In genomic region chr19:53945441-53945840, GRCh38 we compare ENCODE assay signal across 14 cellular contexts. TPM values are rescaled to one million over a fixed set of nuclear protein-coding genes. Genes with fewer than 3 reads are reported as not detected.
DNase-seq lines count a peak whose midpoint lies in the region; ATAC-seq and TF ChIP-seq lines count a peak whose summit lies in the region.
"Had no signal": no experiment of that assay in that cellular context is flagged by ENCODE, and none has a peak within 500 bp of the region (broad histone marks: within the 10 kb centered on the region; RNA-seq: fewer than 3 reads in every experiment).

No MANE protein-coding gene starts in this region.

- intact Hi-C loops in IMR-90 (cut with micrococcal nuclease) = no loop called here

- H3K56ac ChIP-seq in IMR-90 (ENCODE audit: extremely low read depth, insufficient read depth, low read length) = no peak overlapping the region

- H2BK5ac ChIP-seq in IMR-90 (ENCODE audit: low read depth, low read length, poor library complexity, severe bottlenecking) = no peak overlapping the region

- H3F3A ChIP-seq in SK-N-SH (replicated peaks; ENCODE audit: insufficient read depth) = peaks cover 13% of the 10 kb centered on the region

- no peaks in the 10 kb centered on the region for H3K79me1 ChIP-seq in IMR-90 (ENCODE audit: low read depth in 1 of 2, low read length in 2 of 2)

- ATAC-seq in IMR-90 (ENCODE audit: low read depth) = no peak
- ATAC-seq: activated T-cell treated with anti-CD3 and anti-CD28 coated beads, Interleukin-2, amount 50 U/mL, for 72 hours; esophagus mucosa had no signal

- H2BK120ac ChIP-seq in IMR-90 (ENCODE audit: low read depth, low read length) = no peak overlapping the region

- H3K9me1 ChIP-seq in IMR-90 (ENCODE audit: insufficient read depth, low read length) = no peaks in the 10 kb centered on the region; the same call in 1 of the 2 replicates

- H3K18ac ChIP-seq in IMR-90 (ENCODE audit: low read depth, low read length) = no peak overlapping the region

- no peaks in the 10 kb centered on the region for H3K79me2 ChIP-seq in SK-N-SH (ENCODE audit: insufficient read depth)

- no peaks in the 10 kb centered on the region for H3K4me1 ChIP-seq in IMR-90 (ENCODE audit: control insufficient read depth, insufficient read depth, low read length)
- no peaks in the 10 kb centered on the region; a peak in 2 of 4 replicates for H3K4me1 ChIP-seq in SK-N-SH (ENCODE audit: control insufficient read depth in 1 of 2, insufficient read depth in 2 of 2, low read depth in 1 of 2, low read length in 1 of 2)

- no peak overlapping the region for H3K27ac Mint-ChIP-seq in activated T-cell treated with anti-CD3 and anti-CD28 coated beads, Interleukin-2, amount 50 U/mL, for 24 hours
- H3K27ac Mint-ChIP-seq: activated T-cell treated with anti-CD3 and anti-CD28 coated beads, Interleukin-2, amount 50 U/mL, for 72 hours; stimulated activated naive CD8-positive, alpha-beta T cell treated with anti-CD3 and anti-CD28 coated beads, Interleukin-15, Interleukin-2, amounts not matched to agents 100 ng/mL and 50 ng/mL, for 24 hours had no signal

- BruUV-seq in IMR-90 (replicated peaks; lab: Mats Ljungman, UMichigan) = no TSS peak

- H4K8ac ChIP-seq in IMR-90 (ENCODE audit: low read depth in 2 of 2, low read length in 2 of 2) = no peak overlapping the region

- no peak overlapping the region for H3K14ac ChIP-seq in IMR-90 (replicated peaks; ENCODE audit: low read depth, low read length)

- H2AFZ ChIP-seq in IMR-90 (replicated peaks; ENCODE audit: low read length, poor library complexity) (no peak overlapping the region), SK-N-SH (ENCODE audit: low read depth) (peak overlapping the region; percentile 98)

- no peaks in the 10 kb centered on the region for H3K9me3 Mint-ChIP-seq in activated T-cell treated with anti-CD3 and anti-CD28 coated beads, Interleukin-2, amount 50 U/mL, for 24 hours
- H3K9me3 Mint-ChIP-seq: activated T-cell treated with anti-CD3 and anti-CD28 coated beads, Interleukin-2, amount 50 U/mL, for 72 hours; stimulated activated naive CD8-positive, alpha-beta T cell treated with anti-CD3 and anti-CD28 coated beads, Interleukin-15, Interleukin-2, amounts not matched to agents 100 ng/mL and 50 ng/mL, for 24 hours had no signal

- H2AK5ac ChIP-seq in IMR-90 (ENCODE audit: low read depth, low read length) = no peak overlapping the region

- no peak overlapping the region for H2AK9ac ChIP-seq in IMR-90 (replicated peaks; ENCODE audit: low read depth, low read length, poor library complexity)

- H3K4me2 ChIP-seq in IMR-90 (ENCODE audit: low read depth, low read length) = no peak overlapping the region
- H3K4me2 ChIP-seq in SK-N-SH = peak overlapping the region; percentile 75

- no peaks in the 10 kb centered on the region for H3K4me1 Mint-ChIP-seq in activated T-cell treated with anti-CD3 and anti-CD28 coated beads, Interleukin-2, amount 50 U/mL, for 24 hours (ENCODE audit: low read depth)

- H3K4me3 Mint-ChIP-seq in activated T-cell treated with anti-CD3 and anti-CD28 coated beads, Interleukin-2, amount 50 U/mL, for 24 hours = no peak overlapping the region
- H3K4me3 Mint-ChIP-seq: activated T-cell treated with anti-CD3 and anti-CD28 coated beads, Interleukin-2, amount 50 U/mL, for 72 hours; stimulated activated naive CD8-positive, alpha-beta T cell treated with anti-CD3 and anti-CD28 coated beads, Interleukin-15, Interleukin-2, amounts not matched to agents 100 ng/mL and 50 ng/mL, for 24 hours had no signal

- H4K20me1 ChIP-seq in IMR-90 (ENCODE audit: insufficient read depth, low read length) = no peaks in the 10 kb centered on the region
- no peaks in the 10 kb centered on the region for H4K20me1 ChIP-seq in SK-N-SH (ENCODE audit: insufficient read depth)

- TF ChIP-seq EP300 in SK-N-SH (IDR thresholded peaks at IDR 0.05; ENCODE audit: borderline replicate concordance in 1 of 2, low read depth in 1 of 2, low read length in 1 of 2) = no peak

- TF ChIP-seq POLR2A in IMR-90 (IDR thresholded peaks at IDR 0.05; ENCODE audit: low read depth, low read length) = no peak

- H3K9ac ChIP-seq in IMR-90 (ENCODE audit: low read depth, low read length) (no peak overlapping the region), SK-N-SH (peak overlapping the region; percentile 18; the same call in 1 of the 2 replicates)

- CTCF ChIA-PET in IMR-90 (lab: Yijun Ruan, JAX) (no interaction called here), SK-N-SH (lab: Yijun Ruan, JAX) (interaction anchor here (0.6 to 1.2 kb wide), 4 partner anchors 26 to 78 kb away, joined by 3 read pairs; no protein-coding TSS in a partner anchor)

- in situ Hi-C loops in IMR-90 (cut with MboI; ENCODE audit: low sequenced_read_pairs) (no loop called here), GM13977 (cut with MboI; ENCODE audit: low pct_unique_long_range_greater_than_20kb, low sequenced_read_pairs, unreplicated experiment) (no loop called here)

- H3K27ac ChIP-seq in IMR-90 (ENCODE audit: insufficient read depth, low read length) (no peak overlapping the region), SK-N-SH (ENCODE audit: low read depth in 2 of 2, low read length in 1 of 2) (peak overlapping the region; percentile 43 to 55; a peak in 2 of 4 replicates)

- H3K9me3 ChIP-seq in IMR-90 (ENCODE audit: control insufficient read depth, insufficient read depth, low read length) = peaks cover 4% of the 10 kb centered on the region; the same call in 1 of the 2 replicates
- H3K9me3 ChIP-seq in SK-N-SH = no peaks in the 10 kb centered on the region

- TF ChIP-seq CTCF in IMR-90 (conservative IDR thresholded peaks at IDR 0.05; ENCODE audit: low read depth, low read length) (no peak), SK-N-SH (IDR thresholded peaks at IDR 0.05) (no peak), fibroblast of pulmonary artery (IDR thresholded peaks at IDR 0.05; ENCODE audit: low read length, missing control alignments) (no peak), GM13977 (IDR thresholded peaks at IDR 0.05; ENCODE audit: extremely low read depth, insufficient read depth, missing control alignments) (no peak)

- no peak overlapping the region for H2BK15ac ChIP-seq in IMR-90 (ENCODE audit: low read depth, low read length)

- H3K9me2 ChIP-seq in SK-N-SH = no peaks in the 10 kb centered on the region

- H3K27me3 Mint-ChIP-seq in activated T-cell treated with anti-CD3 and anti-CD28 coated beads, Interleukin-2, amount 50 U/mL, for 24 hours = peaks cover 59% of the 10 kb centered on the region

- 7% methylated on average over 3 of the region's 9 CpGs; no CpG with 5 or more reads in 1 of the 2 experiments for WGBS in IMR-90 (ENCODE audit: extremely low coverage in 2 of 2, insufficient read length in 1 of 2), 2 experiments
- WGBS in SK-N-SH (ENCODE audit: low lambda C conversion rate) = 6% methylated on average over 9 of the region's 9 CpGs

- dilution Hi-C loops in IMR-90 (cut with HindIII; ENCODE audit: low sequenced_read_pairs, unreplicated experiment) = no loop called here

- no peak overlapping the region for H3K4me3 ChIP-seq in IMR-90 (ENCODE audit: insufficient read depth, low read depth, low read length)
- H3K4me3 ChIP-seq in SK-N-SH (ENCODE audit: low read depth in 2 of 2, low read length in 1 of 2) = peak overlapping the region; percentile 43 to 55
- peak overlapping the region; percentile 32 for H3K4me3 ChIP-seq in fibroblast of pulmonary artery (replicated peaks; ENCODE audit: low read depth, low read length)

- H4K5ac ChIP-seq in IMR-90 (ENCODE audit: low read depth, low read length) = no peak overlapping the region

- DNase-seq in Ammon's horn (ENCODE audit: low spot score) = peak; percentile 49
- DNase-seq in IMR-90 = peak; percentile 11
- peak; percentile 78 for DNase-seq in SK-N-SH
- peak; percentile 66 for DNase-seq in fibroblast of pulmonary artery (ENCODE audit: low read depth)
- DNase-seq in GM13977 (ENCODE audit: low spot score) = no peak
- DNase-seq in germinal center (ENCODE audit: low spot score) = no peak
- DNase-seq in kidney tubule cell (ENCODE audit: low spot score) = no peak
- no peak for DNase-seq in activated T-cell treated with anti-CD3 and anti-CD28 coated beads, Interleukin-2, amount 50 U/mL, for 24 hours
- DNase-seq: activated T-cell treated with anti-CD3 and anti-CD28 coated beads, Interleukin-2, amount 50 U/mL, for 72 hours; GOT3; stimulated activated CD4-positive, alpha-beta T cell treated with anti-CD3 and anti-CD28 coated beads, Interleukin-1b, Interleukin-23, amount 100 ng/mL, for 48 hours had no signal

- no peaks in the 10 kb centered on the region for H3K36me3 Mint-ChIP-seq in activated T-cell treated with anti-CD3 and anti-CD28 coated beads, Interleukin-2, amount 50 U/mL, for 24 hours (ENCODE audit: low read depth)

- H3K36me3 ChIP-seq in IMR-90 (ENCODE audit: control insufficient read depth, insufficient read depth, low read length) = no peaks in the 10 kb centered on the region
- no peaks in the 10 kb centered on the region for H3K36me3 ChIP-seq in SK-N-SH (replicated peaks in 1 of 2; ENCODE audit: control insufficient read depth in 1 of 2, insufficient read depth in 2 of 2, low read length in 1 of 2)

- H3K27me3 ChIP-seq in IMR-90 (ENCODE audit: control insufficient read depth, insufficient read depth, low read length) = peaks cover 6% of the 10 kb centered on the region; the same call in 1 of the 2 replicates
- no peaks in the 10 kb centered on the region for H3K27me3 ChIP-seq in SK-N-SH (ENCODE audit: insufficient read depth)

- no peak overlapping the region for H3K4ac ChIP-seq in IMR-90 (ENCODE audit: low read depth, low read length)

- no peak overlapping the region for H2BK20ac ChIP-seq in IMR-90 (ENCODE audit: low read depth, low read length)

- H4K91ac ChIP-seq in IMR-90 (ENCODE audit: insufficient read depth, low read depth, low read length) = no peak overlapping the region

- H3K23ac ChIP-seq in IMR-90 (ENCODE audit: low read depth, low read length) = no peak overlapping the region

- no peak for TF ChIP-seq RAD21 in IMR-90 (IDR thresholded peaks at IDR 0.05; ENCODE audit: low read length)
- TF ChIP-seq RAD21 in SK-N-SH (IDR thresholded peaks at IDR 0.05; ENCODE audit: low read length) = no peak; the same call in 1 of the 2 replicates

- POLR2A ChIA-PET in IMR-90 (lab: Charles Lee; ENCODE audit: unreplicated experiment) (no interaction called here), SK-N-SH (lab: Yijun Ruan, JAX) (no interaction called here)

RNA-seq across cellular contexts. Expression of gene CACNG8, which starts 17.3 kb away (rescaled TPM):
- total RNA-seq in IMR-90 (2012; rRNA removed) = not detected in 2 replicates
- 0.09 and 0.15 TPM in 2 replicates for polyA plus RNA-seq in IMR-90 (2012; rRNA removed)
- polyA plus RNA-seq in IMR-90 (2012; cell fraction: cytosol; rRNA removed) = 0.04 and 0.08 TPM in 2 replicates
- polyA plus RNA-seq in IMR-90 (2012; cell fraction: nucleus; rRNA removed; ENCODE audit: low replicate concordance) = 0.39 and 0.54 TPM in 2 replicates
- 1.1 and 1.3 TPM in 2 replicates for polyA plus RNA-seq in SK-N-SH (2012; rRNA removed)
- 0.83 and 0.85 TPM in 2 replicates for polyA plus RNA-seq in SK-N-SH (2012; cell fraction: cytosol; rRNA removed)
- polyA plus RNA-seq in SK-N-SH (2012; cell fraction: nucleus; rRNA removed) = 9.0 and 9.6 TPM in 2 replicates
- total RNA-seq: esophagus mucosa, osteoblast had no signal

RNA-seq across cellular contexts. Expression of gene CACNG7, which starts 36.4 kb away (rescaled TPM):
- total RNA-seq in IMR-90 (2012; rRNA removed) = under 0.01 and 0.36 TPM in 2 replicates
- polyA plus RNA-seq in IMR-90 (2012; rRNA removed) (6.7 and 7.7 TPM in 2 replicates), SK-N-SH (2012; rRNA removed) (25.7 and 30.7 TPM in 2 replicates)
- polyA plus RNA-seq in IMR-90 (2012; cell fraction: cytosol; rRNA removed) = 3.6 and 10.9 TPM in 2 replicates
- polyA plus RNA-seq in IMR-90 (2012; cell fraction: nucleus; rRNA removed; ENCODE audit: low replicate concordance) = 9.8 and 16.2 TPM in 2 replicates
- polyA plus RNA-seq in SK-N-SH (2012; cell fraction: cytosol; rRNA removed) = 18.5 and 29.5 TPM in 2 replicates
- polyA plus RNA-seq in SK-N-SH (2012; cell fraction: nucleus; rRNA removed) = 34.0 and 43.1 TPM in 2 replicates
- total RNA-seq: activated T-cell treated with anti-CD3 and anti-CD28 coated beads, Interleukin-2, amount 50 U/mL, for 72 hours; esophagus mucosa; osteoblast had no signal

RNA-seq across cellular contexts. Expression of gene CACNG6, which starts 46.0 kb away (rescaled TPM):
- total RNA-seq in IMR-90 (2012; rRNA removed) = not detected in 2 replicates
- polyA plus RNA-seq in IMR-90 (2012; rRNA removed) (not detected in 2 replicates), SK-N-SH (2012; rRNA removed) (0.96 and 1.2 TPM in 2 replicates)
- polyA plus RNA-seq in IMR-90 (2012; cell fraction: cytosol; rRNA removed) = 0.02 and 0.03 TPM in 2 replicates
- 0.10 TPM in 1 of 2 replicates, not detected in the other for polyA plus RNA-seq in IMR-90 (2012; cell fraction: nucleus; rRNA removed; ENCODE audit: low replicate concordance)
- 0.42 and 0.63 TPM in 2 replicates for polyA plus RNA-seq in SK-N-SH (2012; cell fraction: cytosol; rRNA removed)
- polyA plus RNA-seq in SK-N-SH (2012; cell fraction: nucleus; rRNA removed) = 1.6 and 2.3 TPM in 2 replicates
- total RNA-seq: activated T-cell treated with anti-CD3 and anti-CD28 coated beads, Interleukin-2, amount 50 U/mL, for 72 hours; esophagus mucosa had no signal

Comparison
In these comparisons a context has a peak if more than half of its experiments do, and no peak if none do; other contexts are left out.
1. DNase-seq: peak in Ammon's horn (single experiment), IMR-90 (single experiment), SK-N-SH (single experiment) and fibroblast of pulmonary artery (single experiment); none in GM13977 (single experiment), germinal center (single experiment), kidney tubule cell (single experiment) and activated T-cell treated with anti-CD3 and anti-CD28 coated beads, Interleukin-2, amount 50 U/mL, for 24 hours (single experiment).